Comparison of ENCODE assay signal across 14 cellular contexts in genomic region chr4:161991811-161992210, GRCh38.
A peak's percentile ranks its signal among the peaks of the same experiment; 100 is the strongest.
DNase-seq lines count a peak whose midpoint lies in the region; ATAC-seq and TF ChIP-seq lines count a peak whose summit lies in the region.
"Had no signal": no experiment of that assay in that cellular context is flagged by ENCODE, and none has a peak within 500 bp of the region (broad histone marks: within the 10 kb centered on the region; RNA-seq: fewer than 3 reads in every experiment).

No MANE protein-coding gene starts in this region.

- H4K91ac ChIP-seq in H9 (ENCODE audit: insufficient read length, low read depth, low read length): no peak overlapping the region

- no peaks in the 10 kb centered on the region for H3K79me1 ChIP-seq in H9 (ENCODE audit: insufficient read depth, low read depth, low read length, poor library complexity, severe bottlenecking)

- H3K23me2 ChIP-seq in H9 (ENCODE audit: insufficient read length, low read depth, low read length, poor library complexity, severe bottlenecking): no peaks in the 10 kb centered on the region

- H3K9me3 Mint-ChIP-seq in H9 (peaks cover 0 to 3% of the 10 kb centered on the region in 2 experiments; a peak in 1 of 5 replicates), WTC11 (peaks cover 10% of the 10 kb centered on the region), osteocyte (ENCODE audit: unreplicated experiment) (no peaks in the 10 kb centered on the region)
- peaks cover 11% of the 10 kb centered on the region for H3K9me3 Mint-ChIP-seq in CD4-positive, alpha-beta T cell

- H2BK12ac ChIP-seq in H9 (ENCODE audit: insufficient read length, low read depth, low read length): no peak overlapping the region

- no peak for TF ChIP-seq CTCF in H9 (conservative IDR thresholded peaks at IDR 0.05)
- no peak for TF ChIP-seq CTCF in WTC11 (IDR thresholded peaks at IDR 0.05)
- TF ChIP-seq CTCF in CD4-positive, alpha-beta T cell (IDR thresholded peaks at IDR 0.05): no peak
- TF ChIP-seq CTCF in foreskin fibroblast (IDR thresholded peaks at IDR 0.05; ENCODE audit: low read depth, low read length): no peak
- TF ChIP-seq CTCF in osteocyte (IDR thresholded peaks at IDR 0.05): no peak

- H4K8ac ChIP-seq in H9 (replicated peaks; ENCODE audit: insufficient read length, low read depth, low read length): no peak overlapping the region

- peak overlapping the region in 1 of 2 experiments; percentile 4; a peak in 2 of 5 replicates for H3K4me3 Mint-ChIP-seq in H9
- no peak overlapping the region for H3K4me3 Mint-ChIP-seq in WTC11
- no peak overlapping the region for H3K4me3 Mint-ChIP-seq in CD4-positive, alpha-beta T cell
- no peak overlapping the region for H3K4me3 Mint-ChIP-seq in osteocyte (ENCODE audit: unreplicated experiment)
- H3K4me3 Mint-ChIP-seq: B cell; CD4-positive, alpha-beta memory T cell had no signal

- H4K20me1 ChIP-seq in H9 (ENCODE audit: control insufficient read depth, insufficient read depth, insufficient read length): no peaks in the 10 kb centered on the region

- no peak overlapping the region for H2AFZ ChIP-seq in H9 (ENCODE audit: low read length)

- no peak overlapping the region for H4K5ac ChIP-seq in H9 (ENCODE audit: insufficient read length, low read depth, low read length)

- H3K4me1 ChIP-seq in H9 (ENCODE audit: insufficient read depth, low read length): peaks cover 7% of the 10 kb centered on the region; the same call in 1 of the 2 replicates
- peaks cover 2% of the 10 kb centered on the region; the same call in 1 of the 2 replicates for H3K4me1 ChIP-seq in iPS DF 6.9 (ENCODE audit: control insufficient read depth, insufficient read depth, low read length)

- H3K4me3 ChIP-seq in iPS DF 6.9 (ENCODE audit: low read length) (no peak overlapping the region), foreskin fibroblast (ENCODE audit: low read depth in 1 of 2, low read length in 2 of 2) (no peak overlapping the region)

- H3K4ac ChIP-seq in H9 (ENCODE audit: low read depth, low read length): no peak overlapping the region

- H3K27ac Mint-ChIP-seq in H9 (peak overlapping the region in 2 of 3 experiments; percentile 5 to 71; a peak in 2 of 7 replicates), WTC11 (peak overlapping the region; percentile 55), osteocyte (ENCODE audit: unreplicated experiment) (no peak overlapping the region)
- H3K27ac Mint-ChIP-seq in CD4-positive, alpha-beta T cell: no peak overlapping the region
- H3K27ac Mint-ChIP-seq: B cell; CD4-positive, alpha-beta memory T cell had no signal

- peaks cover 32 to 35% of the 10 kb centered on the region in 2 experiments for H3K4me1 Mint-ChIP-seq in H9
- H3K4me1 Mint-ChIP-seq in WTC11: peaks cover 49% of the 10 kb centered on the region
- no peaks in the 10 kb centered on the region for H3K4me1 Mint-ChIP-seq in CD4-positive, alpha-beta T cell (ENCODE audit: low read depth)
- H3K4me1 Mint-ChIP-seq in osteocyte (ENCODE audit: unreplicated experiment): no peaks in the 10 kb centered on the region
- H3K4me1 Mint-ChIP-seq: B cell; CD4-positive, alpha-beta memory T cell had no signal

- H3K36me3 Mint-ChIP-seq in H9 (ENCODE audit: insufficient read depth in 1 of 3, low read depth in 3 of 3) (no peaks in the 10 kb centered on the region), WTC11 (peaks cover 8% of the 10 kb centered on the region), osteocyte (ENCODE audit: unreplicated experiment) (no peaks in the 10 kb centered on the region)
- no peaks in the 10 kb centered on the region for H3K36me3 Mint-ChIP-seq in CD4-positive, alpha-beta T cell (ENCODE audit: low read depth)
- H3K36me3 Mint-ChIP-seq: CD4-positive, alpha-beta memory T cell had no signal

- no peaks in the 10 kb centered on the region for H3K36me3 ChIP-seq in iPS DF 6.9 (ENCODE audit: control insufficient read depth, insufficient read depth, low read length)

- H2BK20ac ChIP-seq in H9 (ENCODE audit: low read depth, low read length, poor library complexity, severe bottlenecking): no peak overlapping the region

- intact Hi-C loops in CD4-positive, alpha-beta T cell (cut with DNase I, micrococcal nuclease): no loop called here

- H2BK120ac ChIP-seq in H9 (ENCODE audit: low read depth, low read length, poor library complexity, severe bottlenecking): no peak overlapping the region

- ATAC-seq in WTC11: peak; percentile 44
- ATAC-seq in CD4-positive, alpha-beta T cell (ENCODE audit: poor library complexity): no peak
- ATAC-seq: HCT116 had no signal

- H2BK5ac ChIP-seq in H9 (ENCODE audit: insufficient read length, low read length): no peak overlapping the region

- H3K27me3 ChIP-seq in H9 (ENCODE audit: insufficient read depth, low read length): no peaks in the 10 kb centered on the region
- H3K27me3 ChIP-seq in iPS DF 6.9 (ENCODE audit: control insufficient read depth, insufficient read depth, low read length): no peaks in the 10 kb centered on the region
- H3K27me3 ChIP-seq in CD4-positive, alpha-beta T cell (ENCODE audit: control insufficient read depth, insufficient read depth, low read length): no peaks in the 10 kb centered on the region

- no peak overlapping the region for H3K14ac ChIP-seq in H9 (ENCODE audit: insufficient read depth, low read length)

- H2AK5ac ChIP-seq in H9 (ENCODE audit: insufficient read length, low read length): no peak overlapping the region

- H3K56ac ChIP-seq in H9 (ENCODE audit: insufficient read length, low read depth, low read length): no peak overlapping the region

- H3K23ac ChIP-seq in H9 (ENCODE audit: insufficient read length, low read depth, low read length): no peak overlapping the region

- DNase-seq in H9 (peak; percentile 31), WTC11 (ENCODE audit: low spot score) (peak; percentile 16), iPS DF 6.9 (ENCODE audit: low read depth, low spot score) (peak; percentile 5), foreskin fibroblast (no peak), osteocyte (ENCODE audit: extremely low spot score, unreplicated experiment) (no peak), dedifferentiated amniotic fluid mesenchymal stem cell (ENCODE audit: extremely low spot score) (no peak)
- no peak for DNase-seq in CD4-positive, alpha-beta T cell
- DNase-seq: C1 segment of cervical spinal cord; CD4-positive, alpha-beta memory T cell; DMS79; GOT3 had no signal

- H3K9ac ChIP-seq in H9 (ENCODE audit: extremely low read depth, insufficient read length, low read length): no peak overlapping the region

- no peak overlapping the region for H2BK15ac ChIP-seq in H9 (ENCODE audit: low read depth, low read length)

- H3K4me2 ChIP-seq in H9 (ENCODE audit: insufficient read depth, insufficient read length, low read length): no peak overlapping the region

- no CpG with 5 or more reads among the region's 5 CpGs for WGBS in H9 (ENCODE audit: extremely low coverage, insufficient read length, low lambda C conversion rate)
- no CpG with 5 or more reads among the region's 5 CpGs for WGBS in iPS DF 6.9 (ENCODE audit: insufficient coverage, insufficient read length)

- H3K27me3 Mint-ChIP-seq in H9 (ENCODE audit: low read depth): no peaks in the 10 kb centered on the region
- H3K27me3 Mint-ChIP-seq in WTC11 (ENCODE audit: low read depth): no peaks in the 10 kb centered on the region
- H3K27me3 Mint-ChIP-seq in CD4-positive, alpha-beta T cell: no peaks in the 10 kb centered on the region
- no peaks in the 10 kb centered on the region for H3K27me3 Mint-ChIP-seq in osteocyte (ENCODE audit: unreplicated experiment)
- H3K27me3 Mint-ChIP-seq: B cell; CD4-positive, alpha-beta memory T cell had no signal

- no peaks in the 10 kb centered on the region for H3K9me3 ChIP-seq in H9 (ENCODE audit: control insufficient read depth, low read depth, low read length)
- no peaks in the 10 kb centered on the region for H3K9me3 ChIP-seq in iPS DF 6.9 (ENCODE audit: control insufficient read depth, insufficient read depth, low read length)
- no peaks in the 10 kb centered on the region for H3K9me3 ChIP-seq in CD4-positive, alpha-beta T cell (ENCODE audit: control insufficient read depth, low read length)

- no peaks in the 10 kb centered on the region for H3K79me2 ChIP-seq in H9 (ENCODE audit: insufficient read depth, low read length)

- H3K18ac ChIP-seq in H9 (ENCODE audit: insufficient read length, low read depth, low read length): no peak overlapping the region

- CTCF ChIA-PET in WTC11 (lab: Charles Lee): no interaction called here
- CTCF ChIA-PET in CD4-positive, alpha-beta T cell (lab: Charles Lee): no interaction called here

- H3K27ac ChIP-seq in H9 (ENCODE audit: insufficient read length, low read depth, low read length) (no peak overlapping the region), iPS DF 6.9 (ENCODE audit: low read length) (no peak overlapping the region)
- no peak overlapping the region for H3K27ac ChIP-seq in CD4-positive, alpha-beta T cell (ENCODE audit: low read depth, low read length)
- H3K27ac ChIP-seq: HL-60 had no signal

- POLR2A ChIA-PET in WTC11 (lab: Charles Lee): no interaction called here
- POLR2A ChIA-PET in CD4-positive, alpha-beta T cell (lab: Charles Lee): no interaction called here

- no peak overlapping the region for H3T11ph ChIP-seq in H9 (ENCODE audit: low read length)

TF ChIP-seq in WTC11, 78 proteins besides CTCF, POLR2A, EP300 and RAD21 (continues in another document):
- TF ChIP-seq GTF2I (CRISPR knock-in tag; conservative IDR thresholded peaks at IDR 0.05): no peak
- no peak for TF ChIP-seq ATF2 (CRISPR knock-in tag; IDR thresholded peaks at IDR 0.05; ENCODE audit: borderline replicate concordance, low read depth)
- TF ChIP-seq ELF4 (CRISPR knock-in tag; IDR thresholded peaks at IDR 0.05; ENCODE audit: low read depth): no peak
- TF ChIP-seq E2F1 (CRISPR knock-in tag; IDR thresholded peaks at IDR 0.05): no peak

Comparison
In these comparisons a context has a peak if more than half of its experiments do, and no peak if none do; other contexts are left out.
1. DNase-seq: peak in H9 (single experiment), WTC11 (single experiment) and iPS DF 6.9 (single experiment); none in CD4-positive, alpha-beta T cell (0 of 10), foreskin fibroblast (0 of 2), osteocyte (single experiment) and dedifferentiated amniotic fluid mesenchymal stem cell (single experiment).
2. H3K27ac Mint-ChIP-seq: peak in H9 (2 of 3) and WTC11 (single experiment); none in CD4-positive, alpha-beta T cell (single experiment) and osteocyte (single experiment).